ENCODE assay signal across 6 cellular contexts in genomic region chr5:2215059-2215458, GRCh38.
"Had no signal": no experiment of that assay in that cellular context is flagged by ENCODE, and none has a peak within 500 bp of the region (broad histone marks: within the 10 kb centered on the region; RNA-seq: fewer than 3 reads in every experiment).

No MANE protein-coding gene starts in this region.

- DNase-seq: H9, HCEC 1CT had no signal

- H3K4me3 ChIP-seq: GM23338 had no signal

- H3K4me2 ChIP-seq: GM23338 had no signal

- H2AFZ ChIP-seq: GM23338 had no signal

- H3K27me3 Mint-ChIP-seq: IgD-negative memory B cell had no signal

- H3K27ac ChIP-seq: HL-60 had no signal

- ATAC-seq: GM23338, HepG2 had no signal

- H3K4me1 Mint-ChIP-seq: GM23338, IgD-negative memory B cell had no signal

- H3K27ac Mint-ChIP-seq: GM23338, H9, IgD-negative memory B cell had no signal

- H3K36me3 Mint-ChIP-seq: IgD-negative memory B cell had no signal

- H3K4me3 Mint-ChIP-seq: GM23338, H9, IgD-negative memory B cell had no signal
